In genomic region chr17:12007466-12007865, GRCh38 we compare ENCODE assay signal across 26 cellular contexts.
"Had no signal": no experiment of that assay in that cellular context is flagged by ENCODE, and none has a peak within 500 bp of the region (broad histone marks: within the 10 kb centered on the region; RNA-seq: fewer than 3 reads in every experiment).

No MANE protein-coding gene starts in this region.

- H3K9me3 Mint-ChIP-seq: activated CD8-positive, alpha-beta T cell treated with anti-CD3 and anti-CD28 coated beads for 36 hours; activated T-cell treated with anti-CD3 and anti-CD28 coated beads, Interleukin-2, amount 50 U/mL, for 4 hours; activated T-helper 17 cell treated with anti-CD3 and anti-CD28 coated beads, Interleukin-2, amount 50 U/mL, for 72 hours; dendritic cell treated with granulocyte-macrophage colony-stimulating factor and Interleukin-4, amounts not matched to agents 40 ng/mL and 50 ng/mL, for 4 days; endodermal cell had no signal

- H3K4me1 ChIP-seq: body of pancreas, heart right ventricle had no signal

- H3K9me3 ChIP-seq: body of pancreas, heart right ventricle had no signal

- H3K36me3 Mint-ChIP-seq: activated naive CD8-positive, alpha-beta T cell had no signal

- H3K36me3 ChIP-seq: heart right ventricle had no signal

- H3K4me1 Mint-ChIP-seq: activated T-helper 17 cell treated with anti-CD3 and anti-CD28 coated beads, Interleukin-2, amount 50 U/mL, for 72 hours had no signal

- DNase-seq: activated CD4-positive, alpha-beta T cell treated with anti-CD3 and anti-CD28 coated beads for 1 hour; activated CD4-positive, alpha-beta T cell treated with anti-CD3 and anti-CD28 coated beads for 48 hours; activated CD4-positive, alpha-beta T cell treated with anti-CD3 and anti-CD28 coated beads, Interleukin-2, amount 50 U/mL, for 1 hour; activated CD4-positive, alpha-beta T cell treated with anti-CD3 and anti-CD28 coated beads, Interleukin-2, amount 50 U/mL, for 48 hours; activated CD8-positive, alpha-beta memory T cell treated with anti-CD3 and anti-CD28 coated beads for 24 hours; activated CD8-positive, alpha-beta T cell treated with anti-CD3 and anti-CD28 coated beads for 36 hours; activated effector memory CD4-positive, alpha-beta T cell treated with Interleukin-2 at 50 U/mL for 16 hours; activated gamma-delta T cell treated with Interleukin-2 at 50 U/mL for 16 hours; activated naive CD4-positive, alpha-beta T cell treated with anti-CD3 and anti-CD28 coated beads, Interleukin-2, amount 50 U/mL, for 16 hours; activated naive CD4-positive, alpha-beta T cell treated with Interleukin-2 at 50 U/mL for 16 hours; activated T-cell treated with anti-CD3 and anti-CD28 coated beads, Interleukin-2, amount 50 U/mL, for 4 hours; amniotic stem cell; anterior cingulate cortex; body of pancreas; cerebellar nuclear complex; effector memory CD4-positive, alpha-beta T cell; endodermal cell; foreskin fibroblast; heart right ventricle; T-helper 2 cell had no signal

- H3K27ac ChIP-seq: body of pancreas, coronary artery, heart right ventricle had no signal

- H3K27me3 ChIP-seq: body of pancreas, dorsolateral prefrontal cortex, heart right ventricle had no signal

- H3K4me3 ChIP-seq: body of pancreas, coronary artery, dorsolateral prefrontal cortex, heart right ventricle had no signal

- H3K27ac Mint-ChIP-seq: activated CD8-positive, alpha-beta T cell treated with anti-CD3 and anti-CD28 coated beads for 36 hours; activated naive CD8-positive, alpha-beta T cell; activated T-helper 17 cell treated with anti-CD3 and anti-CD28 coated beads, Interleukin-2, amount 50 U/mL, for 72 hours; dendritic cell treated with granulocyte-macrophage colony-stimulating factor and Interleukin-4, amounts not matched to agents 40 ng/mL and 50 ng/mL, for 4 days; endodermal cell had no signal

- ATAC-seq: activated CD8-positive, alpha-beta T cell treated with anti-CD3 and anti-CD28 coated beads for 36 hours; activated T-cell treated with anti-CD3 and anti-CD28 coated beads, Interleukin-2, amount 50 U/mL, for 4 hours; activated T-helper 17 cell treated with anti-CD3 and anti-CD28 coated beads, Interleukin-2, amount 50 U/mL, for 72 hours; body of pancreas; esophagus mucosa; heart right ventricle had no signal

- H3K27me3 Mint-ChIP-seq: activated naive CD8-positive, alpha-beta T cell had no signal

- H3K4me3 Mint-ChIP-seq: activated CD8-positive, alpha-beta T cell treated with anti-CD3 and anti-CD28 coated beads for 36 hours; activated naive CD8-positive, alpha-beta T cell; activated T-cell treated with anti-CD3 and anti-CD28 coated beads, Interleukin-2, amount 50 U/mL, for 4 hours; activated T-helper 17 cell treated with anti-CD3 and anti-CD28 coated beads, Interleukin-2, amount 50 U/mL, for 72 hours; dendritic cell treated with granulocyte-macrophage colony-stimulating factor and Interleukin-4, amounts not matched to agents 40 ng/mL and 50 ng/mL, for 4 days; endodermal cell had no signal
